14 cellular contexts compared by ENCODE assay signal in genomic region chr21:41217656-41218380, GRCh38. TPM values are rescaled to one million over a fixed set of nuclear protein-coding genes. Genes with fewer than 3 reads are reported as not detected.
A peak's percentile ranks its signal among the peaks of the same experiment; 100 is the strongest.
DNase-seq lines count a peak whose midpoint lies in the region; ATAC-seq and TF ChIP-seq lines count a peak whose summit lies in the region.
"Had no signal": no experiment of that assay in that cellular context is flagged by ENCODE, and none has a peak within 500 bp of the region (broad histone marks: within the 10 kb centered on the region; RNA-seq: fewer than 3 reads in every experiment).

No MANE protein-coding gene starts in this region.

- H3K36me3 ChIP-seq in prostate gland, result no peaks in the 10 kb centered on the region
- H3K36me3 ChIP-seq: uterus had no signal

- WGBS in prostate gland, result 80% methylated on average over 12 of the region's 12 CpGs

- no peak overlapping the region for H3K27ac ChIP-seq in prostate gland
- H3K27ac ChIP-seq: uterus had no signal

- no peaks in the 10 kb centered on the region for H3K9me3 Mint-ChIP-seq in osteocyte (ENCODE audit: unreplicated experiment)
- H3K9me3 Mint-ChIP-seq: activated naive CD4-positive, alpha-beta T cell treated with anti-CD3 and anti-CD28 coated beads, Interleukin-2, amount 10 ng/mL, durations not matched to agents 7 days and 5 days had no signal

- H3K36me3 Mint-ChIP-seq in osteocyte (ENCODE audit: unreplicated experiment), result peaks cover 4% of the 10 kb centered on the region
- H3K36me3 Mint-ChIP-seq: activated naive CD4-positive, alpha-beta T cell treated with anti-CD3 and anti-CD28 coated beads, Interleukin-2, amount 10 ng/mL, durations not matched to agents 7 days and 5 days had no signal

- DNase-seq in Daoy (ENCODE audit: low read depth) (peak; percentile 76), astrocyte of the spinal cord (ENCODE audit: low read depth, low spot score) (peak; percentile 28), left cardiac atrium (peak; percentile 83), osteocyte (ENCODE audit: extremely low spot score, unreplicated experiment) (no peak), prostate gland (ENCODE audit: low spot score) (no peak), cerebellar cortex (ENCODE audit: low spot score) (no peak)
- DNase-seq in activated effector memory CD4-positive, alpha-beta T cell treated with Interleukin-2 at 50 U/mL for 16 hours, result no peak
- DNase-seq in stimulated activated CD4-positive, alpha-beta T cell treated with anti-CD3 and anti-CD28 coated beads, Interleukin-2, amount 100 ng/mL, for 24 hours, result no peak
- DNase-seq: activated CD8-positive, alpha-beta memory T cell treated with anti-CD3 and anti-CD28 coated beads for 24 hours; activated naive CD4-positive, alpha-beta T cell treated with anti-CD3 and anti-CD28 coated beads, Interleukin-2, amount 10 ng/mL, durations not matched to agents 7 days and 5 days; EL; NCI-H2171 treated with DMSO at 0.1 percent for 48 hours had no signal

- peak overlapping the region; percentile 92 for H3K27ac Mint-ChIP-seq in osteocyte (ENCODE audit: unreplicated experiment)
- H3K27ac Mint-ChIP-seq: activated naive CD4-positive, alpha-beta T cell treated with anti-CD3 and anti-CD28 coated beads, Interleukin-2, amount 10 ng/mL, durations not matched to agents 7 days and 5 days had no signal

- H3K9me3 ChIP-seq in prostate gland, result no peaks in the 10 kb centered on the region
- H3K9me3 ChIP-seq: uterus had no signal

- H3K4me1 ChIP-seq in prostate gland (replicated peaks), result no peaks in the 10 kb centered on the region
- H3K4me1 ChIP-seq: uterus had no signal

- no peaks in the 10 kb centered on the region for H3K27me3 ChIP-seq in prostate gland (replicated peaks; ENCODE audit: insufficient read depth)
- H3K27me3 ChIP-seq: uterus had no signal

- no peak overlapping the region for H3K4me3 ChIP-seq in astrocyte of the spinal cord (ENCODE audit: low read depth, low read length)
- H3K4me3 ChIP-seq in prostate gland, result no peak overlapping the region
- H3K4me3 ChIP-seq: uterus had no signal

- no peak overlapping the region for H3K4me3 Mint-ChIP-seq in osteocyte (ENCODE audit: unreplicated experiment)
- H3K4me3 Mint-ChIP-seq: activated naive CD4-positive, alpha-beta T cell treated with anti-CD3 and anti-CD28 coated beads, Interleukin-2, amount 10 ng/mL, durations not matched to agents 7 days and 5 days had no signal

- H3K27me3 Mint-ChIP-seq in osteocyte (ENCODE audit: unreplicated experiment), result no peaks in the 10 kb centered on the region

- peaks cover 54% of the 10 kb centered on the region for H3K4me1 Mint-ChIP-seq in osteocyte (ENCODE audit: unreplicated experiment)
- H3K4me1 Mint-ChIP-seq: activated naive CD4-positive, alpha-beta T cell treated with anti-CD3 and anti-CD28 coated beads, Interleukin-2, amount 10 ng/mL, durations not matched to agents 7 days and 5 days had no signal

- TF ChIP-seq CTCF in astrocyte of the spinal cord (IDR thresholded peaks at IDR 0.05; ENCODE audit: low read depth, low read length) (no peak), osteocyte (IDR thresholded peaks at IDR 0.05) (no peak), prostate gland (IDR thresholded peaks at IDR 0.05) (no peak)

- intact Hi-C loops in left cardiac atrium (cut with DNase I) (no loop called here), prostate gland (cut with DNase I) (no loop called here)

- peak; percentile 84 to 92 for ATAC-seq in left cardiac atrium
- ATAC-seq: Panc1 had no signal

- no peak for TF ChIP-seq POLR2A in prostate gland (IDR thresholded peaks at IDR 0.05)

- in situ Hi-C loops in astrocyte of the spinal cord (cut with HindIII; ENCODE audit: low sequenced_read_pairs), result no loop called here

RNA-seq across cellular contexts. Expression of gene BACE2, which starts 49.9 kb away (rescaled TPM):
- total RNA-seq in Daoy (2014; rRNA removed; shearing (Covaris generic)), result 70.5 and 74.0 TPM in 2 replicates
- 10 to 100 TPM; 22.6 to 39.5 TPM for total RNA-seq in left cardiac atrium
- 49.5 and 55.4 TPM in 2 replicates for total RNA-seq in osteocyte
- total RNA-seq in prostate gland, result 100 to 1,000 TPM; 103 to 119 TPM

Comparison
In these comparisons a context has a peak if more than half of its experiments do, and no peak if none do; other contexts are left out.
1. DNase-seq: peak in Daoy (single experiment), astrocyte of the spinal cord (single experiment) and left cardiac atrium (single experiment); none in osteocyte (single experiment), activated effector memory CD4-positive, alpha-beta T cell treated with Interleukin-2 at 50 U/mL for 16 hours (single experiment), prostate gland (single experiment), cerebellar cortex (single experiment) and stimulated activated CD4-positive, alpha-beta T cell treated with anti-CD3 and anti-CD28 coated beads, Interleukin-2, amount 100 ng/mL, for 24 hours (0 of 2).